ENCODE assay signal across 18 cellular contexts in the genomic region with DNA sequence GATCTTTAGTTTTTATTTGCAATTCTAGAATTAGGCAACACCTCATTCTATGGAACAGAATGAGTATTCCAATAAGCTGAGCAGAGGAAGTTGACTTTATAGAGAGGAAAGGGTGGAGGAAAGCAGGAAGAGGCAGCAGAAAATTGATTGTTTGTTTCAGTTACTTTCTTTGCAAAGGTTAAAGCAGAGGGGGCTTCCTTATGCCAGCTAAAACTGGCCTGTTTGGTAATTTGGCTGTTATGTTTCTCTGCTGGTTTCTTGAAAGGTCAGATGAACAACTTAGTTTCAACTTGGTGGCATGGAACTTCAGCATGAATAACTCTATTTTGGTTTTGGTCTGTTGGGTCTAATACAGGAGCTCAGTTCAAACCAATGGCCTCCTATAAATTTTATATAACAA. TPM values are rescaled to one million over a fixed set of nuclear protein-coding genes. Genes with fewer than 3 reads are reported as not detected.
DNase-seq lines count a peak whose midpoint lies in the region; ATAC-seq, FAIRE-seq and TF ChIP-seq lines count a peak whose summit lies in the region.
"Had no signal": no experiment of that assay in that cellular context is flagged by ENCODE, and none has a peak within 500 bp of the region (broad histone marks: within the 10 kb centered on the region; RNA-seq: fewer than 3 reads in every experiment).

No MANE protein-coding gene starts in this region.

- peaks cover 18% of the 10 kb centered on the region for H3K4me1 ChIP-seq in RWPE2 (ENCODE audit: insufficient read depth, poor library complexity, severe bottlenecking)
- H3K4me1 ChIP-seq in colonic mucosa = no peaks in the 10 kb centered on the region
- peaks cover 22% of the 10 kb centered on the region for H3K4me1 ChIP-seq in mesodermal cell (ENCODE audit: control insufficient read depth, insufficient read depth, low read length, poor library complexity, severe bottlenecking)
- peaks cover 3 to 54% (median 45%) of the 10 kb centered on the region in 5 donors for H3K4me1 ChIP-seq in subcutaneous abdominal adipose tissue (ENCODE audit: control insufficient read depth in 5 of 5, insufficient read depth in 5 of 5, low read length in 5 of 5)
- H3K4me1 ChIP-seq: body of pancreas had no signal

- H3K9me3 ChIP-seq in RWPE2 (ENCODE audit: severe bottlenecking) (no peaks in the 10 kb centered on the region), colonic mucosa (no peaks in the 10 kb centered on the region), mesodermal cell (ENCODE audit: control insufficient read depth, low read length) (no peaks in the 10 kb centered on the region), subcutaneous abdominal adipose tissue (ENCODE audit: control insufficient read depth in 5 of 5, low read length in 5 of 5) (no peaks in the 10 kb centered on the region)
- H3K9me3 ChIP-seq: body of pancreas had no signal

- TF ChIP-seq CTCF in RWPE2 (IDR thresholded peaks at IDR 0.05; ENCODE audit: poor library complexity, severe bottlenecking) (no peak), colonic mucosa (IDR thresholded peaks at IDR 0.05) (no peak)

- peak overlapping the region; percentile 57 for H3K27ac ChIP-seq in RWPE2 (ENCODE audit: poor library complexity, severe bottlenecking)
- H3K27ac ChIP-seq in colonic mucosa = peak overlapping the region; percentile 4
- H3K27ac ChIP-seq in mesodermal cell (ENCODE audit: low read depth, low read length, severe bottlenecking) = peak overlapping the region; percentile 19
- peak overlapping the region; percentile 89 for H3K27ac ChIP-seq in subcutaneous abdominal adipose tissue (ENCODE audit: low read depth, low read length)
- H3K27ac ChIP-seq: body of pancreas had no signal

- intact Hi-C loops in colonic mucosa (cut with DNase I) = no loop called here

- no peak for FAIRE-seq in urothelium cell line (lab: Jason Lieb, UNC)
- FAIRE-seq: H54, K562 had no signal

- H3K36me3 ChIP-seq in RWPE2 (ENCODE audit: low read depth) = no peaks in the 10 kb centered on the region
- no peaks in the 10 kb centered on the region for H3K36me3 ChIP-seq in colonic mucosa
- H3K36me3 ChIP-seq in mesodermal cell (ENCODE audit: control insufficient read depth, insufficient read depth, low read length) = no peaks in the 10 kb centered on the region
- H3K36me3 ChIP-seq in subcutaneous abdominal adipose tissue (ENCODE audit: control insufficient read depth in 5 of 5, insufficient read depth in 5 of 5, low read length in 5 of 5) = no peaks in the 10 kb centered on the region

- H3K9ac ChIP-seq in colonic mucosa (ENCODE audit: low read depth in 2 of 2, low read length in 2 of 2) (no peak overlapping the region), subcutaneous abdominal adipose tissue (ENCODE audit: low read length in 5 of 5) (no peak overlapping the region)

- no peak for DNase-seq in RWPE2 (ENCODE audit: low spot score)
- DNase-seq in colonic mucosa = no peak
- DNase-seq in NCI-H2029 (lab: John Stamatoyannopoulos, UW) = no peak
- no peak for DNase-seq in urothelium cell line (ENCODE audit: low spot score)
- DNase-seq: activated naive CD4-positive, alpha-beta T cell; activated T-cell treated with anti-CD3 and anti-CD28 coated beads for 4 hours; body of pancreas; COR-L47; dermis blood vessel endothelial cell; erythroblast; immature natural killer cell; NCI-H187 treated with DMSO at 0.1 percent for 48 hours had no signal

- no peaks in the 10 kb centered on the region for H3K27me3 ChIP-seq in RWPE2 (ENCODE audit: insufficient read depth, poor library complexity, severe bottlenecking)
- no peaks in the 10 kb centered on the region for H3K27me3 ChIP-seq in colonic mucosa
- H3K27me3 ChIP-seq in subcutaneous abdominal adipose tissue (ENCODE audit: control insufficient read depth in 5 of 5, insufficient read depth in 4 of 5, low read length in 5 of 5) = no peaks in the 10 kb centered on the region
- H3K27me3 ChIP-seq: body of pancreas had no signal

- ATAC-seq in RWPE2 (ENCODE audit: low read depth) (no peak), GM18861 (IDR thresholded peaks at IDR 0.05; ENCODE audit: unreplicated experiment) (no peak)
- ATAC-seq: body of pancreas; K562; stimulated activated effector memory CD8-positive, alpha-beta T cell treated with anti-CD3 and anti-CD28 coated beads, Interleukin-12 subunit alpha, Interleukin-12 subunit beta, amount 100 ng/mL, for 72 hours had no signal

- no peak overlapping the region for H3K4me3 ChIP-seq in RWPE2 (ENCODE audit: severe bottlenecking)
- H3K4me3 ChIP-seq in colonic mucosa = no peak overlapping the region
- H3K4me3 ChIP-seq in mesodermal cell (ENCODE audit: extremely low read depth, insufficient read depth, low read length, poor library complexity, severe bottlenecking) = no peak overlapping the region
- no peak overlapping the region for H3K4me3 ChIP-seq in subcutaneous abdominal adipose tissue (ENCODE audit: low read depth in 1 of 5, low read length in 5 of 5)
- H3K4me3 ChIP-seq: body of pancreas, K562 had no signal

RNA-seq across cellular contexts. Expression of gene SCHIP1, which starts 41.9 kb away (rescaled TPM):
- 1 to 10 TPM in 1 of 2 donors, under 1 TPM in 1; 0.35 to 2.5 TPM for total RNA-seq in colonic mucosa
- polyA plus RNA-seq in mesodermal cell (2013, experiment 1 of 2) = 20.6 TPM
- 14.4 TPM for polyA plus RNA-seq in mesodermal cell (2013, experiment 2 of 2)
- total RNA-seq: K562 had no signal
- polyA plus RNA-seq: immature natural killer cell, K562 had no signal

Comparison
In these comparisons a context has a peak if more than half of its experiments do, and no peak if none do; other contexts are left out.
1. H3K27ac ChIP-seq: peak in every context shown above with its lines; median percentile 89 in subcutaneous abdominal adipose tissue; 57 in RWPE2; 19 in mesodermal cell; 4 in colonic mucosa.